ENCODE assay signal across 8 cellular contexts in genomic region chr9:127395491-127396252, GRCh38. TPM values are rescaled to one million over a fixed set of nuclear protein-coding genes. Genes with fewer than 3 reads are reported as not detected.
DNase-seq lines count a peak whose midpoint lies in the region; ATAC-seq and TF ChIP-seq lines count a peak whose summit lies in the region.

No MANE protein-coding gene starts in this region.

- no peak overlapping the region for H3K23ac ChIP-seq in IMR-90 (ENCODE audit: low read depth, low read length)

- H3K18ac ChIP-seq in IMR-90 (ENCODE audit: low read depth, low read length), result no peak overlapping the region

- H3K27ac Mint-ChIP-seq in naive B cell, result peak overlapping the region in 4 of 6 donors; percentile 44 to 79 (median 63)

- H2BK15ac ChIP-seq in IMR-90 (ENCODE audit: low read depth, low read length), result no peak overlapping the region

- H3K4me2 ChIP-seq in IMR-90 (ENCODE audit: low read depth, low read length), result no peak overlapping the region

- peaks cover 8% of the 10 kb centered on the region for H3K9me1 ChIP-seq in IMR-90 (ENCODE audit: insufficient read depth, low read length)

- peak overlapping the region; percentile 83 to 90 (median 88) for H3K4me3 Mint-ChIP-seq in naive B cell

- no peak overlapping the region for H4K91ac ChIP-seq in IMR-90 (ENCODE audit: insufficient read depth, low read depth, low read length)

- H3K27me3 ChIP-seq in IMR-90 (ENCODE audit: control insufficient read depth, insufficient read depth, low read length), result peaks cover 5% of the 10 kb centered on the region; the same call in 1 of the 2 replicates

- intact Hi-C loops in IMR-90 (cut with micrococcal nuclease), result loop anchor here (2.0 to 10.0 kb wide), 2 partner anchors 111 to 179 kb away; no protein-coding TSS in a partner anchor

- in situ Hi-C loops in IMR-90 (cut with MboI; ENCODE audit: low sequenced_read_pairs), result loop anchor here (5.0 to 25.0 kb wide), 2 partner anchors 178 to 458 kb away; no protein-coding TSS in a partner anchor

- 67% methylated on average over 1 of the region's 7 CpGs; no CpG with 5 or more reads in 1 of the 2 experiments for WGBS in IMR-90 (ENCODE audit: extremely low coverage in 2 of 2, insufficient read length in 1 of 2), 2 experiments

- no peak overlapping the region for H3K9ac ChIP-seq in IMR-90 (ENCODE audit: low read depth, low read length)

- H2AK9ac ChIP-seq in IMR-90 (replicated peaks; ENCODE audit: low read depth, low read length, poor library complexity), result no peak overlapping the region

- ATAC-seq in IMR-90 (ENCODE audit: low read depth) (no peak), naive B cell (ENCODE audit: low read depth in 2 of 2) (no peak), GM18498 (IDR thresholded peaks at IDR 0.05; ENCODE audit: unreplicated experiment) (no peak), HG02759 (IDR thresholded peaks at IDR 0.05; ENCODE audit: unreplicated experiment) (no peak)

- peaks cover 11 to 21% (median 15%) of the 10 kb centered on the region in 3 donors for H3K4me1 Mint-ChIP-seq in naive B cell

- BruUV-seq in IMR-90 (replicated peaks; lab: Mats Ljungman, UMichigan), result no TSS peak

- H4K20me1 ChIP-seq in IMR-90 (ENCODE audit: insufficient read depth, low read length), result peaks cover 6% of the 10 kb centered on the region; the same call in 1 of the 2 replicates

- peaks cover 0 to 13% of the 10 kb centered on the region in 2 experiments; a peak in 2 of 4 replicates for H3K79me1 ChIP-seq in IMR-90 (ENCODE audit: low read depth in 1 of 2, low read length in 2 of 2)

- no peak overlapping the region for H4K8ac ChIP-seq in IMR-90 (ENCODE audit: low read depth in 2 of 2, low read length in 2 of 2)

- no peak overlapping the region for H3K56ac ChIP-seq in IMR-90 (ENCODE audit: extremely low read depth, insufficient read depth, low read length)

- H3K9me3 ChIP-seq in IMR-90 (ENCODE audit: control insufficient read depth, insufficient read depth, low read length), result no peaks in the 10 kb centered on the region

- dilution Hi-C loops in IMR-90 (cut with HindIII; ENCODE audit: low sequenced_read_pairs, unreplicated experiment), result no loop called here

- no peak overlapping the region for H4K5ac ChIP-seq in IMR-90 (ENCODE audit: low read depth, low read length)

- H3K4me3 ChIP-seq in IMR-90 (ENCODE audit: insufficient read depth, low read depth, low read length), result no peak overlapping the region

- TF ChIP-seq POLR2A in IMR-90 (IDR thresholded peaks at IDR 0.05; ENCODE audit: low read depth, low read length), result no peak

- no peaks in the 10 kb centered on the region for H3K36me3 Mint-ChIP-seq in naive B cell

- H2AFZ ChIP-seq in IMR-90 (replicated peaks; ENCODE audit: low read length, poor library complexity), result peak overlapping the region; percentile 94

- H3K4ac ChIP-seq in IMR-90 (ENCODE audit: low read depth, low read length), result no peak overlapping the region

- no peak for DNase-seq in IMR-90
- peak in 9 of 61 donors; percentile 28 to 47 (median 34) for DNase-seq in caudate nucleus (lab: John Stamatoyannopoulos, UW)
- DNase-seq in naive B cell, result no peak
- no peak for DNase-seq in OCI-M2 (lab: John Stamatoyannopoulos, UW; ENCODE audit: unreplicated experiment)
- DNase-seq in NCI-H774 (lab: John Stamatoyannopoulos, UW), result no peak

- H3K27ac ChIP-seq in C4-2B (peak overlapping the region; percentile 63), IMR-90 (ENCODE audit: insufficient read depth, low read length) (no peak overlapping the region), caudate nucleus (ENCODE audit: low read depth, low read length) (peak overlapping the region; percentile 79)

- no peak overlapping the region for H2BK5ac ChIP-seq in IMR-90 (ENCODE audit: low read depth, low read length, poor library complexity, severe bottlenecking)

- no peak overlapping the region for H2AK5ac ChIP-seq in IMR-90 (ENCODE audit: low read depth, low read length)

- H3K4me1 ChIP-seq in IMR-90 (ENCODE audit: control insufficient read depth, insufficient read depth, low read length), result peaks cover 2% of the 10 kb centered on the region; the same call in 1 of the 2 replicates

- H2BK20ac ChIP-seq in IMR-90 (ENCODE audit: low read depth, low read length), result no peak overlapping the region

- POLR2A ChIA-PET in IMR-90 (lab: Charles Lee; ENCODE audit: unreplicated experiment), result no interaction called here

- no peak overlapping the region for H2BK120ac ChIP-seq in IMR-90 (ENCODE audit: low read depth, low read length)

- H3K9me3 Mint-ChIP-seq in naive B cell, result no peaks in the 10 kb centered on the region

- H3K27me3 Mint-ChIP-seq in naive B cell, result peaks cover 6 to 33% (median 18%) of the 10 kb centered on the region in 3 donors

- no peak overlapping the region for H3K14ac ChIP-seq in IMR-90 (replicated peaks; ENCODE audit: low read depth, low read length)

- no peak for TF ChIP-seq CTCF in C4-2B (conservative IDR thresholded peaks at IDR 0.05)
- TF ChIP-seq CTCF in IMR-90 (conservative IDR thresholded peaks at IDR 0.05; ENCODE audit: low read depth, low read length), result no peak

- no peak for TF ChIP-seq RAD21 in IMR-90 (IDR thresholded peaks at IDR 0.05; ENCODE audit: low read length)

- H3K36me3 ChIP-seq in IMR-90 (ENCODE audit: control insufficient read depth, insufficient read depth, low read length), result 0 out of 2 replicates have a peak, but pooled peaks cover 1% of the 10 kb centered on the region

- CTCF ChIA-PET in IMR-90 (lab: Yijun Ruan, JAX), result no interaction called here

TF ChIP-seq in IMR-90, 13 proteins besides CTCF, POLR2A, EP300 and RAD21:
- no peak for TF ChIP-seq CEBPB (IDR thresholded peaks at IDR 0.05; ENCODE audit: low read depth, low read length)
- TF ChIP-seq FOS (IDR thresholded peaks at IDR 0.05; ENCODE audit: low read depth, low read length), result no peak

RNA-seq across cellular contexts. Expression of gene SLC2A8, which starts 1.3 kb away (rescaled TPM):
- total RNA-seq in IMR-90 (2012; rRNA removed), result 6.4 and 9.0 TPM in 2 replicates
- polyA plus RNA-seq in IMR-90 (2012; rRNA removed), result 12.0 and 13.2 TPM in 2 replicates
- polyA plus RNA-seq in IMR-90 (2012; cell fraction: cytosol; rRNA removed), result 4.0 and 12.6 TPM in 2 replicates
- polyA plus RNA-seq in IMR-90 (2012; cell fraction: nucleus; rRNA removed; ENCODE audit: low replicate concordance), result 17.6 and 48.8 TPM in 2 replicates
- 10 to 100 TPM in 1 of 6 donors, 1 to 10 TPM in 5; 6.0 to 14.3 (median 8.5) TPM for polyA plus RNA-seq in naive B cell (ENCODE audit: low read depth in 6 of 6)

RNA-seq across cellular contexts. Expression of gene ZNF79, which starts 28.5 kb away (rescaled TPM):
- 13.9 and 15.4 TPM in 2 replicates for total RNA-seq in IMR-90 (2012; rRNA removed)
- 5.3 and 5.6 TPM in 2 replicates for polyA plus RNA-seq in IMR-90 (2012; rRNA removed)
- 2.4 and 4.0 TPM in 2 replicates for polyA plus RNA-seq in IMR-90 (2012; cell fraction: cytosol; rRNA removed)
- polyA plus RNA-seq in IMR-90 (2012; cell fraction: nucleus; rRNA removed; ENCODE audit: low replicate concordance), result 9.5 and 14.4 TPM in 2 replicates
- polyA plus RNA-seq in naive B cell (ENCODE audit: low read depth in 6 of 6), result 1 to 10 TPM in 5 of 6 donors, not detected in 1; 5.8 to 8.8 (median 6.2) TPM

RNA-seq across cellular contexts. Expression of gene RPL12, which starts 55.5 kb away (rescaled TPM):
- 1,864 and 2,290 TPM in 2 replicates for total RNA-seq in IMR-90 (2012; rRNA removed)
- polyA plus RNA-seq in IMR-90 (2012; rRNA removed), result 2,087 and 2,379 TPM in 2 replicates
- polyA plus RNA-seq in IMR-90 (2012; cell fraction: cytosol; rRNA removed), result 1,664 and 3,657 TPM in 2 replicates
- 762 and 905 TPM in 2 replicates for polyA plus RNA-seq in IMR-90 (2012; cell fraction: nucleus; rRNA removed; ENCODE audit: low replicate concordance)
- polyA plus RNA-seq in naive B cell (ENCODE audit: low read depth in 6 of 6), result 1,000 to 10,000 TPM; 1,582 to 1,976 (median 1,881) TPM

RNA-seq across cellular contexts. Expression of gene LRSAM1, which starts 55.6 kb away (rescaled TPM):
- total RNA-seq in IMR-90 (2012; rRNA removed), result 3.0 and 3.3 TPM in 2 replicates
- polyA plus RNA-seq in IMR-90 (2012; rRNA removed) (8.0 and 9.3 TPM in 2 replicates), naive B cell (ENCODE audit: low read depth in 6 of 6) (1 to 10 TPM; 4.9 to 9.2 (median 7.0) TPM)
- 8.0 and 10.1 TPM in 2 replicates for polyA plus RNA-seq in IMR-90 (2012; cell fraction: cytosol; rRNA removed)
- polyA plus RNA-seq in IMR-90 (2012; cell fraction: nucleus; rRNA removed; ENCODE audit: low replicate concordance), result 29.5 and 53.3 TPM in 2 replicates
